24 cellular contexts compared by ENCODE assay signal in the genomic region with DNA sequence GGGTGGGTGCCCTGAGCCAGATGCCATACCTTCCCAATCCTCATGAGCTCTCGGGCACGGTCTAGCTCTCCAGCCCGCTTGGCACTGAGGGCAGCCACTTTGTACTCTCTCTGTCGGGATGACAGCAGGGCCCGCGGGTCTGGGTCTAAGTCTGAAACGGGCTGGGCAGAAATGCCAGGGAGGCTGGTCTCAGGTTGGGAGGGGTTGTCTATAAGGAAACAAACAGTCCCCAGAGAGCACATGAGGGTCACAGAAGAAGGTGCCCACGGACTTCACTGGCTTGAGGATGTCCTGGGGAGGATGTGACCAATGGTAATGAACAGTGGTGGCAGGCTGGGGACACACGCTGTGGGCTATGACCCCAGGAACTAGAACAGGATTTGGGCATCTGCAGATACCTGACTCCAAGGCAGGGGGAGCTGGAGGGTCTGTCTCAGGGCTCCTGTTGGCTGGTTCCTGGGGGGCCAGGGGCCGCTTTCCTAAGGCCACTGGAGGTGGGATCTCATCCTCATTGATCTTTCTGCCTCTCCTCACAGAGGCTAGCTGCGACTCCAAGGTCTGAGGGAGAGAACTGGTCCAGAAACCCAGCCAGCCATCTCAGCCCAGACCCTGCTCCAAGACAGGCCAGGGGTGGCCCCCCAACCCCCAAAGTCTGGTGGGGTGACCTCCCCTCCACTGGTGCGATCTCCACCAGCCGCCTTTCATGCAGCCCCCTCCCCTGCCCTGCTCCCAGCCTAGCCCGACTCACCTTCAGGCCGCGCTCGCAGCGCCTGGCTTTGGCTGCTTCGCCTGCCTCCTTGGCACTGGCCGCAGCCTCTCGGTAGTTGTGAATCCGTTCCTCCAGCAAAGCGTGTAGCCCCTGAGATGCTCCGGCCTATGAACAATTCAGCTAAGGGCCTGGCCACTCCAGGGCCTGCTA.
"Had no signal": no experiment of that assay in that cellular context is flagged by ENCODE, and none has a peak within 500 bp of the region (broad histone marks: within the 10 kb centered on the region; RNA-seq: fewer than 3 reads in every experiment).

No MANE protein-coding gene starts in this region.

- H3K27me3 Mint-ChIP-seq: activated naive CD4-positive, alpha-beta T cell treated with anti-CD3 and anti-CD28 coated beads, Interleukin-2, amount 10 ng/mL, durations not matched to agents 7 days and 5 days; progenitor cell of endocrine pancreas had no signal

- H3K9me3 ChIP-seq: heart left ventricle, testis, uterus had no signal

- H3K4me1 ChIP-seq: uterus had no signal

- H3K36me3 ChIP-seq: uterus had no signal

- DNase-seq: activated CD4-positive, alpha-beta T cell treated with anti-CD3 and anti-CD28 coated beads for 1 hour; activated CD4-positive, alpha-beta T cell treated with anti-CD3 and anti-CD28 coated beads, Interleukin-2, amount 50 U/mL, for 4 hours; activated CD8-positive, alpha-beta memory T cell treated with anti-CD3 and anti-CD28 coated beads, Interleukin-2, amount 50 U/mL, for 48 hours; activated effector memory CD4-positive, alpha-beta T cell treated with Interleukin-2 at 50 U/mL for 16 hours; activated naive CD4-positive, alpha-beta T cell treated with anti-CD3 and anti-CD28 coated beads, Interleukin-2, amount 10 ng/mL, durations not matched to agents 7 days and 5 days; activated T-cell treated with anti-CD3 and anti-CD28 coated beads, Interleukin-2, amount 50 U/mL, for 72 hours; amygdala; cerebellar nuclear complex; cortex of kidney; heart left ventricle; left colon; mesenchymal stem cell; retina; stimulated activated CD4-positive, alpha-beta T cell treated with anti-CD3 and anti-CD28 coated beads, Interleukin-2, amount 100 ng/mL, for 48 hours; stimulated activated CD8-positive, alpha-beta memory T cell treated with anti-CD3 and anti-CD28 coated beads, Interleukin-4, amount 100 ng/mL, for 48 hours; stimulated activated naive CD4-positive, alpha-beta T cell; testis; trophoblast cell; uterus; WERI-Rb-1 had no signal

- H3K4me3 Mint-ChIP-seq: activated naive CD4-positive, alpha-beta T cell treated with anti-CD3 and anti-CD28 coated beads, Interleukin-2, amount 10 ng/mL, durations not matched to agents 7 days and 5 days; activated T-cell treated with anti-CD3 and anti-CD28 coated beads, Interleukin-2, amount 50 U/mL, for 72 hours had no signal

- FAIRE-seq: endometrium, keratinocyte, TTC549 had no signal

- H3K9me3 Mint-ChIP-seq: activated naive CD4-positive, alpha-beta T cell treated with anti-CD3 and anti-CD28 coated beads, Interleukin-2, amount 10 ng/mL, durations not matched to agents 7 days and 5 days; activated T-cell treated with anti-CD3 and anti-CD28 coated beads, Interleukin-2, amount 50 U/mL, for 72 hours had no signal

- H3K27me3 ChIP-seq: heart left ventricle, testis, uterus had no signal

- H3K4me3 ChIP-seq: heart left ventricle, testis, uterus had no signal

- ATAC-seq: activated T-cell treated with anti-CD3 and anti-CD28 coated beads, Interleukin-2, amount 50 U/mL, for 72 hours; heart left ventricle; left colon had no signal

- H3K27ac ChIP-seq: heart left ventricle, testis, uterus, WERI-Rb-1 had no signal

- H3K27ac Mint-ChIP-seq: activated naive CD4-positive, alpha-beta T cell treated with anti-CD3 and anti-CD28 coated beads, Interleukin-2, amount 10 ng/mL, durations not matched to agents 7 days and 5 days; activated T-cell treated with anti-CD3 and anti-CD28 coated beads, Interleukin-2, amount 50 U/mL, for 72 hours; progenitor cell of endocrine pancreas had no signal
